In genomic region chr16:68642436-68643064, GRCh38 we compare ENCODE assay signal across 12 cellular contexts. TPM values are rescaled to one million over a fixed set of nuclear protein-coding genes. Genes with fewer than 3 reads are reported as not detected.
DNase-seq lines count a peak whose midpoint lies in the region; ATAC-seq and TF ChIP-seq lines count a peak whose summit lies in the region.
"Had no signal": no experiment of that assay in that cellular context is flagged by ENCODE, and none has a peak within 500 bp of the region (broad histone marks: within the 10 kb centered on the region; RNA-seq: fewer than 3 reads in every experiment).

No MANE protein-coding gene starts in this region.

- peak overlapping the region; percentile 36 for H3K4me3 ChIP-seq in iPS-15b (ENCODE audit: low read depth, low read length)
- peak overlapping the region; percentile 9 to 31 (median 25) for H3K4me3 ChIP-seq in stomach

- H3K9me3 ChIP-seq in iPS-15b (ENCODE audit: control insufficient read depth, insufficient read depth, low read length) (no peaks in the 10 kb centered on the region), stomach (no peaks in the 10 kb centered on the region)

- H3K27ac Mint-ChIP-seq in activated CD4-positive, alpha-beta T cell treated with anti-CD3 and anti-CD28 coated beads for 36 hours: no peak overlapping the region
- H3K27ac Mint-ChIP-seq: B cell; stimulated activated memory B cell treated with anti-CD40 and anti-IgM and Interleukin-4, amounts not matched to agents 10 μg/mL and 1 μg/mL and 100 μg/mL, for 72 hours had no signal

- H3K9ac ChIP-seq in iPS-15b (ENCODE audit: low read depth, low read length): peak overlapping the region; percentile 14

- no peak for TF ChIP-seq EP300 in stomach (IDR thresholded peaks at IDR 0.05)

- peak; percentile 35 for DNase-seq in activated CD4-positive, alpha-beta T cell treated with anti-CD3 and anti-CD28 coated beads for 36 hours
- no peak for DNase-seq in activated CD4-positive, alpha-beta T cell treated with anti-CD3 and anti-CD28 coated beads, Interleukin-2, amount 50 U/mL, for 48 hours
- DNase-seq in stomach: no peak
- DNase-seq in caudate nucleus (lab: John Stamatoyannopoulos, UW): no peak
- DNase-seq in T1000 (lab: John Stamatoyannopoulos, UW): no peak
- DNase-seq: erythroblast had no signal

- ATAC-seq in activated CD4-positive, alpha-beta T cell treated with anti-CD3 and anti-CD28 coated beads for 36 hours: no peak
- no peak for ATAC-seq in GM19455 (IDR thresholded peaks at IDR 0.05; ENCODE audit: unreplicated experiment)
- ATAC-seq: stimulated activated memory B cell treated with anti-CD40 and anti-IgM and Interleukin-4, amounts not matched to agents 10 μg/mL and 1 μg/mL and 100 μg/mL, for 72 hours had no signal

- H3K27me3 ChIP-seq in iPS-15b (ENCODE audit: control insufficient read depth, insufficient read depth, low read length): peaks cover 18% of the 10 kb centered on the region
- peaks cover 22 to 61% (median 47%) of the 10 kb centered on the region in 3 donors for H3K27me3 ChIP-seq in stomach

- H3K27me3 Mint-ChIP-seq in activated CD4-positive, alpha-beta T cell treated with anti-CD3 and anti-CD28 coated beads for 36 hours: peaks cover 37% of the 10 kb centered on the region

- intact Hi-C loops in activated CD4-positive, alpha-beta T cell treated with anti-CD3 and anti-CD28 coated beads for 36 hours (cut with DNase I, micrococcal nuclease): no loop called here
- intact Hi-C loops in stomach (cut with DNase I; ENCODE audit: low total_unique reads): no loop called here

- peaks cover 8% of the 10 kb centered on the region for H3K4me1 Mint-ChIP-seq in activated CD4-positive, alpha-beta T cell treated with anti-CD3 and anti-CD28 coated beads for 36 hours

- H3K27ac ChIP-seq in stomach (peak overlapping the region in 3 of 5 donors; percentile 3 to 50 (median 10)), caudate nucleus (ENCODE audit: low read depth, low read length) (no peak overlapping the region)
- H3K27ac ChIP-seq: HL-60 had no signal

- POLR2A ChIA-PET in activated CD4-positive, alpha-beta T cell treated with anti-CD3 and anti-CD28 coated beads for 36 hours (lab: Charles Lee): no interaction called here

- no peaks in the 10 kb centered on the region for H3K9me3 Mint-ChIP-seq in activated CD4-positive, alpha-beta T cell treated with anti-CD3 and anti-CD28 coated beads for 36 hours (ENCODE audit: low read depth)

- H3K4me1 ChIP-seq in iPS-15b (ENCODE audit: control insufficient read depth, insufficient read depth, low read length) (peaks cover 15% of the 10 kb centered on the region), stomach (peaks cover 27 to 38% (median 32%) of the 10 kb centered on the region in 4 donors)

- no peaks in the 10 kb centered on the region for H3K36me3 Mint-ChIP-seq in activated CD4-positive, alpha-beta T cell treated with anti-CD3 and anti-CD28 coated beads for 36 hours (ENCODE audit: low read depth)
- H3K36me3 Mint-ChIP-seq: stimulated activated memory B cell treated with anti-CD40 and anti-IgM and Interleukin-4, amounts not matched to agents 10 μg/mL and 1 μg/mL and 100 μg/mL, for 72 hours had no signal

- no peak overlapping the region for H3K4me3 Mint-ChIP-seq in activated CD4-positive, alpha-beta T cell treated with anti-CD3 and anti-CD28 coated beads for 36 hours
- H3K4me3 Mint-ChIP-seq: B cell; stimulated activated memory B cell treated with anti-CD40 and anti-IgM and Interleukin-4, amounts not matched to agents 10 μg/mL and 1 μg/mL and 100 μg/mL, for 72 hours had no signal

- H3K36me3 ChIP-seq in iPS-15b (ENCODE audit: control insufficient read depth, insufficient read depth, low read length): no peaks in the 10 kb centered on the region
- no peaks in the 10 kb centered on the region for H3K36me3 ChIP-seq in stomach

- 2 to 6% (median 4%) methylated on average over 17 to 50 of the region's 50 CpGs for WGBS in stomach, 5 donors

- TF ChIP-seq CTCF in stomach (IDR thresholded peaks at IDR 0.05): no peak

- CTCF ChIA-PET in activated CD4-positive, alpha-beta T cell treated with anti-CD3 and anti-CD28 coated beads for 36 hours (lab: Charles Lee): interaction anchor here (0.6 kb wide), 1 partner anchor 102 kb away, joined by 3 read pairs; no protein-coding TSS in a partner anchor

- TF ChIP-seq POLR2A in stomach (IDR thresholded peaks at IDR 0.05): no peak

TF ChIP-seq in PFSK-1, 5 proteins besides CTCF, POLR2A, EP300 and RAD21:
- TF ChIP-seq POLR2AphosphoS5 (IDR thresholded peaks at IDR 0.05; ENCODE audit: low read depth, low read length) (no peak), FOXP2 (optimal IDR thresholded peaks at IDR 0.05; ENCODE audit: borderline replicate concordance, extremely low read depth, extremely low read length, insufficient read depth) (peak; percentile 20)

RNA-seq across cellular contexts. Expression of gene CDH3, which starts 2.6 kb away (rescaled TPM):
- 1 to 10 TPM; 7.3 to 9.1 TPM for total RNA-seq in activated CD4-positive, alpha-beta T cell treated with anti-CD3 and anti-CD28 coated beads for 36 hours
- not detected for polyA plus RNA-seq in PFSK-1 (2012; ENCODE audit: insufficient read length, low read depth)
- 10 to 100 TPM in 1 of 5 donors, 1 to 10 TPM in 2, not detected in 2; 1.6 to 28.6 (median 4.0) TPM for total RNA-seq in stomach
- polyA plus RNA-seq in stomach: 10 to 100 TPM in 1 of 3 donors, 1 to 10 TPM in 2; 1.7 to 13.6 (median 6.0) TPM
